11 cellular contexts compared by ENCODE assay signal in the genomic region with DNA sequence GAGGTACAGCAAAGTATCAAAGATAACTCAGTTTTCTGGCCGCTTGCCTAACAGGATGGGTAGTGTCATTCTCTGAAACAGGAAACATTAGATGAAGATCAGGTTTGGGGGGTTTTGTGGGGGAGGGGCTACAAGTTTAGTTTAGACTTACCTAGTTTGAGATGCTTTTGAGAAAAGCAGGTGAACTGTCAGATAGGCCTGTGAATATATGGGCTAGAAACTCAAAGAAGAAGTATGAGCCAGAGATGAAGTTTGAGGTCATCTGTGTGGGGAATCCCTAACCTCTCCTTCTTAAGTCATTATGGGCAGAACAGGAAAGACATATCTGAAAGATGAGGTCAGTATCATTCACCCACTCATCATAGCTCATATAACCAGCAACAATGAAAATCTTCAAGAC. TPM values are rescaled to one million over a fixed set of nuclear protein-coding genes. Genes with fewer than 3 reads are reported as not detected.
DNase-seq lines count a peak whose midpoint lies in the region; ATAC-seq and TF ChIP-seq lines count a peak whose summit lies in the region.
"Had no signal": no experiment of that assay in that cellular context is flagged by ENCODE, and none has a peak within 500 bp of the region (broad histone marks: within the 10 kb centered on the region; RNA-seq: fewer than 3 reads in every experiment).

No MANE protein-coding gene starts in this region.

- H3K27me3 ChIP-seq in Peyer's patch: no peaks in the 10 kb centered on the region
- H3K27me3 ChIP-seq: ascending aorta had no signal

- no peaks in the 10 kb centered on the region for H3K9me3 ChIP-seq in Peyer's patch
- H3K9me3 ChIP-seq: ascending aorta had no signal

- no peak for TF ChIP-seq CTCF in fibroblast of villous mesenchyme (IDR thresholded peaks at IDR 0.05; ENCODE audit: insufficient read depth, low read depth, low read length)
- no peak for TF ChIP-seq CTCF in Peyer's patch (IDR thresholded peaks at IDR 0.05)

- no peaks in the 10 kb centered on the region for H3K4me1 ChIP-seq in Peyer's patch
- H3K4me1 ChIP-seq: ascending aorta had no signal

- H3K4me3 ChIP-seq in fibroblast of villous mesenchyme (ENCODE audit: low read depth, low read length): no peak overlapping the region
- no peak overlapping the region for H3K4me3 ChIP-seq in Peyer's patch
- H3K4me3 ChIP-seq: ascending aorta had no signal

- peak; percentile 74 for ATAC-seq in GM18907 (IDR thresholded peaks at IDR 0.05; ENCODE audit: unreplicated experiment)
- peak; percentile 82 for ATAC-seq in SK-N-SH treated with all-trans-retinoic acid at 6 μM for 48 hours
- no peak for ATAC-seq in HG02938 (IDR thresholded peaks at IDR 0.05; ENCODE audit: unreplicated experiment)

- no peak overlapping the region for H3K27ac ChIP-seq in Peyer's patch
- H3K27ac ChIP-seq: ascending aorta had no signal

- H3K36me3 ChIP-seq in Peyer's patch: no peaks in the 10 kb centered on the region
- H3K36me3 ChIP-seq: ascending aorta had no signal

- DNase-seq in AG08396 (ENCODE audit: low spot score) (peak; percentile 57), fibroblast of villous mesenchyme (ENCODE audit: low read depth) (peak; percentile 20), Peyer's patch (no peak), HT-29 (ENCODE audit: low spot score) (no peak)
- no peak for DNase-seq in stimulated activated CD4-positive, alpha-beta T cell treated with anti-CD3 and anti-CD28 coated beads, Interleukin-1b, Interleukin-23, amount 100 ng/mL, for 48 hours
- DNase-seq: NCI-H2107, retina had no signal

- no peak for TF ChIP-seq POLR2A in Peyer's patch (IDR thresholded peaks at IDR 0.05)

TF ChIP-seq in SK-N-SH treated with all-trans-retinoic acid at 6 μM for 48 hours, 23 proteins besides CTCF, POLR2A, EP300 and RAD21:
- 0 out of 2 replicates have a peak, but pooled peaks have one; percentile 45 for TF ChIP-seq ISL1 (CRISPR knock-in tag; IDR thresholded peaks at IDR 0.05)
- TF ChIP-seq TCF4 (CRISPR knock-in tag; IDR thresholded peaks at IDR 0.05; ENCODE audit: borderline replicate concordance): no peak
- TF ChIP-seq, protein P1, sequence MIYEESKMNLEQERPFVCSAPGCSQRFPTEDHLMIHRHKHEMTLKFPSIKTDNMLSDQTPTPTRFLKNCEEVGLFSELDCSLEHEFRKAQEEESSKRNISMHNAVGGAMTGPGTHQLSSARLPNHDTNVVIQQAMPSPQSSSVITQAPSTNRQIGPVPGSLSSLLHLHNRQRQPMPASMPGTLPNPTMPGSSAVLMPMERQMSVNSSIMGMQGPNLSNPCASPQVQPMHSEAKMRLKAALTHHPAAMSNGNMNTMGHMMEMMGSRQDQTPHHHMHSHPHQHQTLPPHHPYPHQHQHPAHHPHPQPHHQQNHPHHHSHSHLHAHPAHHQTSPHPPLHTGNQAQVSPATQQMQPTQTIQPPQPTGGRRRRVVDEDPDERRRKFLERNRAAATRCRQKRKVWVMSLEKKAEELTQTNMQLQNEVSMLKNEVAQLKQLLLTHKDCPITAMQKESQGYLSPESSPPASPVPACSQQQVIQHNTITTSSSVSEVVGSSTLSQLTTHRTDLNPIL (CRISPR knock-in tag; IDR thresholded peaks at IDR 0.05; ENCODE audit: low read depth): 0 out of 2 replicates have a peak, but pooled peaks have one; percentile 31

RNA-seq across cellular contexts. Expression of a gene that starts 11.9 kb away (rescaled TPM):
- total RNA-seq in fibroblast of villous mesenchyme: not detected in 2 replicates
- not detected for total RNA-seq in Peyer's patch
- total RNA-seq in HT-29 (2014; rRNA removed; shearing (Covaris generic)): not detected in 2 replicates
- total RNA-seq: ascending aorta had no signal

RNA-seq across cellular contexts. Expression of a gene that starts 14.0 kb away (rescaled TPM):
- 41.9 and 66.5 TPM in 2 replicates for total RNA-seq in fibroblast of villous mesenchyme
- 10 to 100 TPM in 1 of 4 donors, 1 to 10 TPM in 3; 2.1 to 18.2 (median 4.2) TPM for total RNA-seq in Peyer's patch
- not detected in 2 replicates for total RNA-seq in HT-29 (2014; rRNA removed; shearing (Covaris generic))

RNA-seq across cellular contexts. Expression of a gene that starts 14.3 kb away (rescaled TPM):
- total RNA-seq in fibroblast of villous mesenchyme (not detected in 2 replicates), Peyer's patch (not detected)
- not detected in 2 replicates for total RNA-seq in HT-29 (2014; rRNA removed; shearing (Covaris generic))
- total RNA-seq: ascending aorta had no signal

Comparison
In these comparisons a context has a peak if more than half of its experiments do, and no peak if none do; other contexts are left out.
1. DNase-seq: peak in AG08396 (single experiment) and fibroblast of villous mesenchyme (single experiment); none in stimulated activated CD4-positive, alpha-beta T cell treated with anti-CD3 and anti-CD28 coated beads, Interleukin-1b, Interleukin-23, amount 100 ng/mL, for 48 hours (single experiment), Peyer's patch (0 of 3) and HT-29 (single experiment).